In genomic region chr2:138644776-138645175, GRCh38 we compare ENCODE assay signal across 7 cellular contexts.
A peak's percentile ranks its signal among the peaks of the same experiment; 100 is the strongest.
DNase-seq lines count a peak whose midpoint lies in the region; ATAC-seq, FAIRE-seq and TF ChIP-seq lines count a peak whose summit lies in the region.
"Not testable (repeated sequence)": the region's sequence is repeated elsewhere in the genome, so short reads cannot be mapped to it uniquely, and the experiment has no call there.

No MANE protein-coding gene starts in this region.

- TF ChIP-seq EP300 in K562 (IDR thresholded peaks at IDR 0.05; ENCODE audit: low read length); esophagus muscularis mucosa (IDR thresholded peaks at IDR 0.05); HepG2 (IDR thresholded peaks at IDR 0.05; ENCODE audit: low read depth in 2 of 2, low read length in 2 of 2); HepG2 (CRISPR knock-in tag; IDR thresholded peaks at IDR 0.05; ENCODE audit: borderline replicate concordance): not testable (repeated sequence)

- not testable (repeated sequence) for H3K27me3 ChIP-seq in HCT116 (ENCODE audit: insufficient read depth, low read length); PC-3 (ENCODE audit: low read length); K562 (ENCODE audit: control insufficient read depth in 2 of 2, insufficient read depth in 2 of 2, low read length in 2 of 2); esophagus muscularis mucosa; HepG2 (ENCODE audit: control insufficient read depth in 1 of 2, insufficient read depth in 2 of 2, low read length in 2 of 2)

- not testable (repeated sequence) for H3K9me3 ChIP-seq in HCT116 (ENCODE audit: control insufficient read depth in 1 of 2, insufficient read depth in 1 of 2, low read depth in 1 of 2, low read length in 2 of 2); PC-3 (ENCODE audit: low read length); K562 (replicated peaks; ENCODE audit: control insufficient read depth, insufficient read depth, low read depth, low read length); esophagus muscularis mucosa; HepG2 (ENCODE audit: low read length)

- not testable (repeated sequence) for H3K9me1 ChIP-seq in K562 (ENCODE audit: control insufficient read depth, insufficient read depth, low read length)

- RAD21 ChIA-PET in HCT116 (lab: Charles Lee; ENCODE audit: low non-redundant PET in 1 of 2, low total read pairs in 2 of 2, uncharacterized antibody in 2 of 2, unreplicated experiment in 2 of 2): not testable (repeated sequence)

- H3K9ac ChIP-seq in HCT116 (ENCODE audit: low read length): peak overlapping the region; percentile 27
- not testable (repeated sequence) for H3K9ac ChIP-seq in PC-3 (ENCODE audit: low read length); K562 (ENCODE audit: insufficient read depth in 1 of 2, low read depth in 2 of 2, low read length in 2 of 2); HepG2 (ENCODE audit: insufficient read depth, low read depth, low read length)

- H4K20me1 ChIP-seq in HCT116 (ENCODE audit: insufficient read depth); PC-3 (ENCODE audit: low read length); K562 (replicated peaks; ENCODE audit: control insufficient read depth, insufficient read depth, low read length); HepG2 (ENCODE audit: insufficient read depth, low read length): not testable (repeated sequence)

- POLR2A ChIA-PET in HCT116 (lab: Charles Lee); PC-3 (lab: Charles Lee; ENCODE audit: unreplicated experiment); K562 (lab: Yijun Ruan, JAX); HepG2 (lab: Yijun Ruan, JAX): not testable (repeated sequence)

- TF ChIP-seq POLR2A in HCT116 (IDR thresholded peaks at IDR 0.05; ENCODE audit: borderline replicate concordance, extremely low read depth, insufficient read depth, insufficient read length); K562 (conservative IDR thresholded peaks at IDR 0.05); esophagus muscularis mucosa (IDR thresholded peaks at IDR 0.05; ENCODE audit: low read depth); HepG2 (IDR thresholded peaks at IDR 0.05; ENCODE audit: insufficient read depth in 1 of 2, low read depth in 2 of 2, low read length in 2 of 2): not testable (repeated sequence)

- peak overlapping the region; percentile 61 for H3K4me2 ChIP-seq in HCT116 (ENCODE audit: low read length)
- H3K4me2 ChIP-seq in PC-3 (ENCODE audit: low read length); K562 (ENCODE audit: insufficient read depth, low read length); HepG2 (ENCODE audit: low read depth, low read length): not testable (repeated sequence)

- CTCF ChIA-PET in HCT116 (lab: Charles Lee); PC-3 (lab: Charles Lee); K562 (lab: Yijun Ruan, JAX; ENCODE audit: low intra/inter-chr PET ratio); HepG2 (lab: Yijun Ruan, JAX; ENCODE audit: low intra/inter-chr PET ratio, low total read pairs): not testable (repeated sequence)

- H3K27ac ChIP-seq in HCT116 (ENCODE audit: low read depth, low read length) (peak overlapping the region; percentile 45; the same call in 1 of the 2 replicates), PC-3 (ENCODE audit: low read length) (peak overlapping the region; percentile 76)
- H3K27ac ChIP-seq in K562 (ENCODE audit: extremely low read depth, low read depth, low read length); esophagus muscularis mucosa (replicated peaks in 1 of 4); HepG2 (ENCODE audit: extremely low read length, insufficient read depth, low read length): not testable (repeated sequence)

- 1% methylated on average over 9 of the region's 10 CpGs for WGBS in K562 (ENCODE audit: insufficient coverage, low coverage, missing lambda C conversion rate)
- WGBS in esophagus muscularis mucosa: 94% methylated on average over 10 of the region's 10 CpGs
- 59% methylated on average over 10 of the region's 10 CpGs for WGBS in HepG2 (ENCODE audit: low lambda C conversion rate)

- H2AFZ ChIP-seq in HCT116 (ENCODE audit: low read depth, low read length, poor library complexity, severe bottlenecking) (peak overlapping the region; percentile 98), K562 (ENCODE audit: low read depth, low read length) (peak overlapping the region; percentile 44; the same call in 1 of the 2 replicates)
- not testable (repeated sequence) for H2AFZ ChIP-seq in PC-3 (ENCODE audit: low read length); HepG2 (ENCODE audit: low read length)

- not testable (repeated sequence) for H3K9me2 ChIP-seq in HCT116 (ENCODE audit: insufficient read depth); PC-3 (replicated peaks; ENCODE audit: low read length)

- not testable (repeated sequence) for BruUV-seq in HCT116 (replicated peaks; lab: Mats Ljungman, UMichigan); PC-3 (replicated peaks; lab: Mats Ljungman, UMichigan); K562 (replicated peaks; lab: Mats Ljungman, UMichigan); HepG2 (replicated peaks; lab: Mats Ljungman, UMichigan)

- FAIRE-seq in K562 (lab: Jason Lieb, UNC); HepG2 (lab: Jason Lieb, UNC): not testable (repeated sequence)

- peak; percentile 72 for ATAC-seq in HCT116
- peak; percentile 18; the same call in 1 of the 2 replicates for ATAC-seq in PC-3
- ATAC-seq in K562, HepG2: not testable (repeated sequence)

- intact Hi-C loops in HCT116 (cut with micrococcal nuclease): loop anchor here (5.0 kb wide), 1 partner anchor 222 kb away; no protein-coding TSS in a partner anchor
- intact Hi-C loops in PC-3 (cut with micrococcal nuclease); K562 (cut with micrococcal nuclease); esophagus muscularis mucosa (cut with DNase I); HepG2 (cut with micrococcal nuclease; ENCODE audit: unreplicated experiment): not testable (repeated sequence)

- not testable (repeated sequence) for H3K36me3 ChIP-seq in HCT116 (ENCODE audit: control insufficient read depth in 1 of 2, insufficient read depth in 2 of 2, low read length in 2 of 2); PC-3 (ENCODE audit: low read depth, low read length); K562 (ENCODE audit: control insufficient read depth, insufficient read depth, low read length); esophagus muscularis mucosa; HepG2 (replicated peaks in 1 of 2; ENCODE audit: control insufficient read depth in 1 of 2, insufficient read depth in 2 of 2, low read length in 2 of 2)

- DNase-seq in ACHN (peak; percentile 7), HCT116 (ENCODE audit: low read depth, low spot score) (peak; percentile 88), PC-3 (peak; percentile 70), SW480 (ENCODE audit: low spot score) (peak; percentile 5), K562 (ENCODE audit: extremely low read depth in 1 of 4, low spot score in 3 of 4) (peak in 1 of 4 experiments; percentile 3), esophagus muscularis mucosa (ENCODE audit: extremely low spot score) (peak; percentile 70)
- not testable (repeated sequence) for DNase-seq in HepG2 (ENCODE audit: low spot score)

- H3K4me1 ChIP-seq in HCT116 (ENCODE audit: control insufficient read depth in 1 of 2, insufficient read depth in 2 of 2, low read length in 2 of 2): peaks cover 10 to 26% of the 10 kb centered on the region in 2 experiments; a peak in 3 of 4 replicates
- H3K4me1 ChIP-seq in PC-3 (ENCODE audit: insufficient read depth, low read length); K562 (replicated peaks in 1 of 2; ENCODE audit: control insufficient read depth in 2 of 2, insufficient read depth in 2 of 2, low read length in 2 of 2); esophagus muscularis mucosa; HepG2 (ENCODE audit: insufficient read depth, low read length): not testable (repeated sequence)

- in situ Hi-C loops in ACHN (cut with HindIII; ENCODE audit: low pct_ligation_motif_present, low pct_unique_long_range_greater_than_20kb, low sequenced_read_pairs); K562 (cut with MboI); HepG2 (cut with HindIII; ENCODE audit: extremely low pct_ligation_motif_present, low pct_unique_long_range_greater_than_20kb): not testable (repeated sequence)

- H3K79me2 ChIP-seq in HCT116 (ENCODE audit: insufficient read depth, low read length); PC-3 (ENCODE audit: low read length); K562 (ENCODE audit: control insufficient read depth, insufficient read depth, low read length); HepG2 (ENCODE audit: insufficient read depth, low read length): not testable (repeated sequence)

- not testable (repeated sequence) for H3F3A ChIP-seq in PC-3 (ENCODE audit: low read length, unreplicated experiment)

- not testable (repeated sequence) for TF ChIP-seq CTCF in HCT116 (IDR thresholded peaks at IDR 0.05 in 2 of 3, conservative IDR thresholded peaks at IDR 0.05 in 1 of 3; ENCODE audit: borderline replicate concordance in 1 of 3, insufficient read depth in 1 of 3, low read depth in 2 of 3, low read length in 2 of 3); PC-3 (conservative IDR thresholded peaks at IDR 0.05; ENCODE audit: low read depth, low read length); K562 (IDR thresholded peaks at IDR 0.05 in 2 of 3, conservative IDR thresholded peaks at IDR 0.05 in 1 of 3; ENCODE audit: insufficient read depth in 2 of 3, low read depth in 1 of 3, low read length in 3 of 3); esophagus muscularis mucosa (IDR thresholded peaks at IDR 0.05); HepG2 (CRISPR knock-in tag; IDR thresholded peaks at IDR 0.05)

- H3K4me3 ChIP-seq in HCT116 (replicated peaks in 1 of 2; ENCODE audit: low read depth in 1 of 2, low read length in 2 of 2): peak overlapping the region in 1 of 2 experiments; percentile 22; a peak in 1 of 4 replicates
- not testable (repeated sequence) for H3K4me3 ChIP-seq in PC-3 (ENCODE audit: low read length); K562; esophagus muscularis mucosa; HepG2 (replicated peaks in 1 of 3; ENCODE audit: insufficient read depth in 1 of 3, low read depth in 2 of 3, low read length in 3 of 3)

- not testable (repeated sequence) for TF ChIP-seq RAD21 in HCT116 (IDR thresholded peaks at IDR 0.05; ENCODE audit: low read depth); K562 (CRISPR knock-in tag; conservative IDR thresholded peaks at IDR 0.05 in 1 of 2, IDR thresholded peaks at IDR 0.05 in 1 of 2); HepG2 (CRISPR knock-in tag; IDR thresholded peaks at IDR 0.05)
